ENCODE assay signal across 10 cellular contexts in genomic region chr2:70902067-70902442, GRCh38. TPM values are rescaled to one million over a fixed set of nuclear protein-coding genes. Genes with fewer than 3 reads are reported as not detected.
DNase-seq lines count a peak whose midpoint lies in the region; ATAC-seq and TF ChIP-seq lines count a peak whose summit lies in the region.
"Had no signal": no experiment of that assay in that cellular context is flagged by ENCODE, and none has a peak within 500 bp of the region (broad histone marks: within the 10 kb centered on the region; RNA-seq: fewer than 3 reads in every experiment).

No MANE protein-coding gene starts in this region.

- intact Hi-C loops in psoas muscle (cut with DNase I) = no loop called here

- H3K27me3 Mint-ChIP-seq in endothelial cell (ENCODE audit: unreplicated experiment) = peaks cover 64% of the 10 kb centered on the region

- no peak for TF ChIP-seq CTCF in endothelial cell (IDR thresholded peaks at IDR 0.05; ENCODE audit: unreplicated experiment)
- no peak for TF ChIP-seq CTCF in psoas muscle (IDR thresholded peaks at IDR 0.05)

- H3K36me3 ChIP-seq in psoas muscle (ENCODE audit: insufficient read depth in 1 of 2, low read depth in 1 of 2) = no peaks in the 10 kb centered on the region

- H3K9me3 Mint-ChIP-seq in endothelial cell (ENCODE audit: unreplicated experiment) = no peaks in the 10 kb centered on the region

- H3K4me1 ChIP-seq in psoas muscle = peaks cover 14% of the 10 kb centered on the region

- DNase-seq in DMS 273 (lab: John Stamatoyannopoulos, UW; ENCODE audit: unreplicated experiment) = peak; percentile 61
- DNase-seq in DMS 273 treated with DMSO at 0.1 percent for 48 hours (lab: John Stamatoyannopoulos, UW) = no peak
- peak; percentile 38 for DNase-seq in M059J (ENCODE audit: low read depth)
- DNase-seq in endothelial cell (ENCODE audit: low spot score) = no peak
- no peak for DNase-seq in psoas muscle
- DNase-seq in stimulated activated naive CD4-positive, alpha-beta T cell treated with Interleukin-2 at 50 U/mL for 16 hours (lab: John Stamatoyannopoulos, UW) = no peak
- no peak for DNase-seq in NCI-H2029 (lab: John Stamatoyannopoulos, UW)

- H3K4me3 ChIP-seq in psoas muscle = peak overlapping the region; percentile 80

- no peaks in the 10 kb centered on the region for H3K9me3 ChIP-seq in psoas muscle

- peaks cover 0 to 82% (median 21%) of the 10 kb centered on the region in 3 donors for H3K27me3 ChIP-seq in psoas muscle (ENCODE audit: insufficient read depth in 3 of 3, low read length in 2 of 3)

- no peak overlapping the region for H3K27ac ChIP-seq in psoas muscle
- H3K27ac ChIP-seq: 22Rv1 had no signal

- ATAC-seq in psoas muscle (no peak), HG02642 (IDR thresholded peaks at IDR 0.05; ENCODE audit: poor library complexity, unreplicated experiment) (no peak)

- peaks cover 6% of the 10 kb centered on the region for H3K36me3 Mint-ChIP-seq in endothelial cell (ENCODE audit: low read depth, unreplicated experiment)

- H3K4me1 Mint-ChIP-seq in endothelial cell (ENCODE audit: unreplicated experiment) = peaks cover 42% of the 10 kb centered on the region

- no peak overlapping the region for H3K27ac Mint-ChIP-seq in endothelial cell (ENCODE audit: unreplicated experiment)

- WGBS in psoas muscle, 3 donors = 31 to 49% (median 39%) methylated on average over 5 of the region's 5 CpGs

- H3K4me3 Mint-ChIP-seq in endothelial cell (ENCODE audit: unreplicated experiment) = peak overlapping the region; percentile 89

RNA-seq across cellular contexts. Expression of gene VAX2, which starts 1.7 kb away (rescaled TPM):
- total RNA-seq in M059J (2014; rRNA removed; shearing (Covaris generic)) = 1.2 and 3.5 TPM in 2 replicates
- total RNA-seq in endothelial cell (ENCODE audit: unreplicated experiment) (2.2 TPM), psoas muscle (1 to 10 TPM in 2 of 4 donors, under 1 TPM in 2; 0.66 to 1.2 (median 0.96) TPM)
- under 1 TPM; 0.30 to 0.97 (median 0.48) TPM for polyA plus RNA-seq in psoas muscle
- total RNA-seq: MCF 10A had no signal

RNA-seq across cellular contexts. Expression of gene ATP6V1B1, which starts 33.6 kb away (rescaled TPM):
- total RNA-seq in M059J (2014; rRNA removed; shearing (Covaris generic)) = 0.81 TPM in 1 of 2 replicates, not detected in the other
- total RNA-seq in endothelial cell (ENCODE audit: unreplicated experiment) = not detected
- total RNA-seq in psoas muscle = under 1 TPM in 2 of 4 donors, not detected in 2; 0.22 to 0.53 TPM
- polyA plus RNA-seq in psoas muscle = under 1 TPM; 0.10 to 0.70 (median 0.38) TPM
- total RNA-seq: MCF 10A had no signal

Comparison
In these comparisons a context has a peak if more than half of its experiments do, and no peak if none do; other contexts are left out.
1. DNase-seq: peak in DMS 273 (single experiment) and M059J (single experiment); none in DMS 273 treated with DMSO at 0.1 percent for 48 hours (single experiment), endothelial cell (single experiment), psoas muscle (0 of 2), stimulated activated naive CD4-positive, alpha-beta T cell treated with Interleukin-2 at 50 U/mL for 16 hours (single experiment) and NCI-H2029 (single experiment).